ENCODE assay signal across 8 cellular contexts in genomic region chr2:224038830-224039079, GRCh38. TPM values are rescaled to one million over a fixed set of nuclear protein-coding genes. Genes with fewer than 3 reads are reported as not detected.
DNase-seq lines count a peak whose midpoint lies in the region; ATAC-seq, FAIRE-seq and TF ChIP-seq lines count a peak whose summit lies in the region.

No MANE protein-coding gene starts in this region.

- no peak for DNase-seq in WTC11 (ENCODE audit: low spot score)
- peak in 1 of 2 donors; percentile 80 for DNase-seq in left lung
- no peak for DNase-seq in aorta
- no peak for DNase-seq in OCI-M1 (lab: John Stamatoyannopoulos, UW)
- no peak for DNase-seq in NK-92 treated with Interleukin-12 subunit alpha and Interleukin-12 subunit beta, amount 100 ng/mL, for 24 hours (lab: John Stamatoyannopoulos, UW)
- DNase-seq in RCC 7860 (ENCODE audit: low spot score) = no peak

- TF ChIP-seq CTCF in DOHH2 (IDR thresholded peaks at IDR 0.05; ENCODE audit: low read depth, low read length, poor library complexity, severe bottlenecking) = no peak
- TF ChIP-seq CTCF in WTC11 (IDR thresholded peaks at IDR 0.05) = no peak
- no peak for TF ChIP-seq CTCF in left lung (IDR thresholded peaks at IDR 0.05)

- CTCF ChIA-PET in WTC11 (lab: Charles Lee) = interaction anchor here (0.7 to 2.8 kb wide), 5 partner anchors 20 to 246 kb away, joined by 3 to 14 read pairs (median 5); no protein-coding TSS in a partner anchor

- H3K9me3 Mint-ChIP-seq in WTC11 = no peaks in the 10 kb centered on the region

- H3K27me3 ChIP-seq in DOHH2 (ENCODE audit: control insufficient read depth, low read length) (peaks cover 60% of the 10 kb centered on the region), left lung (peaks cover 30 to 87% of the 10 kb centered on the region in 2 donors), aorta (ENCODE audit: control insufficient read depth in 1 of 2, insufficient read depth in 2 of 2, low read length in 1 of 2) (no peaks in the 10 kb centered on the region)

- H3K4me1 ChIP-seq in DOHH2 (ENCODE audit: control insufficient read depth, low read length) (peaks cover 15% of the 10 kb centered on the region), left lung (peaks cover 0 to 20% of the 10 kb centered on the region in 2 donors), aorta (ENCODE audit: control insufficient read depth in 1 of 2, insufficient read depth in 2 of 2, low read length in 2 of 2) (no peaks in the 10 kb centered on the region)

- no peak overlapping the region for H3K4me3 Mint-ChIP-seq in WTC11

- H3K36me3 ChIP-seq in DOHH2 (ENCODE audit: control insufficient read depth, low read length) = no peaks in the 10 kb centered on the region
- no peaks in the 10 kb centered on the region for H3K36me3 ChIP-seq in left lung
- H3K36me3 ChIP-seq in aorta (ENCODE audit: control insufficient read depth in 1 of 2, insufficient read depth in 2 of 2, low read length in 1 of 2) = no peaks in the 10 kb centered on the region

- H3K36me3 Mint-ChIP-seq in WTC11 = no peaks in the 10 kb centered on the region

- H3K27ac ChIP-seq in DOHH2 (ENCODE audit: low read depth, low read length) (no peak overlapping the region), left lung (no peak overlapping the region), aorta (ENCODE audit: low read depth in 1 of 2, low read length in 2 of 2) (no peak overlapping the region)

- no peak overlapping the region for H3K27ac Mint-ChIP-seq in WTC11

- no peaks in the 10 kb centered on the region for H3K9me2 ChIP-seq in DOHH2 (replicated peaks; ENCODE audit: control insufficient read depth, low read length)

- H3K4me3 ChIP-seq in DOHH2 (ENCODE audit: low read length) = peak overlapping the region; percentile 41
- H3K4me3 ChIP-seq in left lung = peak overlapping the region; percentile 46 to 48
- H3K4me3 ChIP-seq in aorta (ENCODE audit: low read length in 2 of 2) = peak overlapping the region; percentile 63 to 65

- WGBS in aorta, 2 donors = 0 to 1% methylated on average over 24 to 35 of the region's 35 CpGs

- ATAC-seq in HG02610 (IDR thresholded peaks at IDR 0.05; ENCODE audit: unreplicated experiment) = peak; percentile 33
- no peak for ATAC-seq in WTC11
- no peak for ATAC-seq in left lung
- ATAC-seq in aorta (ENCODE audit: low FRiP score) = no peak

- FAIRE-seq in RCC 7860 (lab: Jason Lieb, UNC) = no peak

- peaks cover 57% of the 10 kb centered on the region for H3K27me3 Mint-ChIP-seq in WTC11 (ENCODE audit: low read depth)

- no peaks in the 10 kb centered on the region for H3K79me2 ChIP-seq in DOHH2 (ENCODE audit: control insufficient read depth, low read length)

- H3K4me2 ChIP-seq in DOHH2 (ENCODE audit: low read length) = peak overlapping the region; percentile 45

- no peaks in the 10 kb centered on the region for H3F3A ChIP-seq in DOHH2 (ENCODE audit: control insufficient read depth, insufficient read depth)

- H3K4me1 Mint-ChIP-seq in WTC11 = peaks cover 35% of the 10 kb centered on the region

- POLR2A ChIA-PET in WTC11 (lab: Charles Lee) = no interaction called here

- intact Hi-C loops in left lung (cut with DNase I) = no loop called here
- intact Hi-C loops in aorta (cut with DNase I) = loop anchor here in 1 of 2 donors (1.0 kb wide), 1 partner anchor 246 kb away; no protein-coding TSS in a partner anchor

- H3K9me3 ChIP-seq in DOHH2 (ENCODE audit: control insufficient read depth, insufficient read depth, low read length) (no peaks in the 10 kb centered on the region), left lung (no peaks in the 10 kb centered on the region), aorta (ENCODE audit: control insufficient read depth, low read length) (no peaks in the 10 kb centered on the region)

- no peaks in the 10 kb centered on the region; the same call in 1 of the 2 replicates for H4K20me1 ChIP-seq in DOHH2 (ENCODE audit: control insufficient read depth, insufficient read depth, low read depth, low read length)

TF ChIP-seq in WTC11, 78 proteins besides CTCF, POLR2A, EP300 and RAD21 (continues in another document):
- TF ChIP-seq KAT7 (CRISPR knock-in tag; IDR thresholded peaks at IDR 0.05; ENCODE audit: borderline replicate concordance) = 0 out of 2 replicates have a peak, but pooled peaks have one; percentile 22
- TF ChIP-seq ZNF425 (CRISPR knock-in tag; conservative IDR thresholded peaks at IDR 0.05) = no peak
- TF ChIP-seq PRDM15 (CRISPR knock-in tag; IDR thresholded peaks at IDR 0.05) = no peak
- no peak for TF ChIP-seq CREM (CRISPR knock-in tag; IDR thresholded peaks at IDR 0.05)
- TF ChIP-seq IRF1 (CRISPR knock-in tag; IDR thresholded peaks at IDR 0.05) = no peak
- no peak for TF ChIP-seq ZNF416 (CRISPR knock-in tag; IDR thresholded peaks at IDR 0.05)
- TF ChIP-seq TCF7 (CRISPR knock-in tag; IDR thresholded peaks at IDR 0.05; ENCODE audit: low read depth) = no peak
- TF ChIP-seq ATF6 (CRISPR knock-in tag; IDR thresholded peaks at IDR 0.05) = no peak

RNA-seq across cellular contexts. Expression of gene SERPINE2, which starts 0.3 kb away (rescaled TPM):
- 53.1 to 60.4 TPM (median 54.2 TPM) in 3 replicates for total RNA-seq in WTC11 (2021)
- total RNA-seq in left lung = 10 to 100 TPM; 21.7 to 28.5 TPM
- 100 to 1,000 TPM; 183 to 222 TPM for total RNA-seq in aorta
- polyA plus RNA-seq in aorta = 10 to 100 TPM; 11.7 to 12.3 TPM
